8 cellular contexts compared by ENCODE assay signal in genomic region chr17:18260332-18261145, GRCh38. TPM values are rescaled to one million over a fixed set of nuclear protein-coding genes. Genes with fewer than 3 reads are reported as not detected.
DNase-seq lines count a peak whose midpoint lies in the region; ATAC-seq and TF ChIP-seq lines count a peak whose summit lies in the region.

MIEF2 (plus strand) TSS chr17:18260662; CDS start chr17:18262721, 2,059 bp downstream.

- H3K36me3 Mint-ChIP-seq in immature natural killer cell = peaks cover 0 to 4% (median 4%) of the 10 kb centered on the region in 3 donors

- H3K4me3 Mint-ChIP-seq in immature natural killer cell = peak within 1 kb of the TSS; percentile 78 to 82 (median 79)

- peaks cover 0 to 3% (median 0%) of the 10 kb centered on the region in 3 donors for H3K27me3 Mint-ChIP-seq in immature natural killer cell (ENCODE audit: low read depth in 3 of 3)

- peak; percentile 97 for DNase-seq in ACHN
- peak; percentile 92 for DNase-seq in NCI-H2227 (lab: John Stamatoyannopoulos, UW; ENCODE audit: unreplicated experiment)
- DNase-seq in cardiac fibroblast (ENCODE audit: low read depth in 2 of 2) = peak; percentile 95 to 96
- peak; percentile 90 to 91 (median 90) for DNase-seq in immature natural killer cell
- peak; percentile 77 for DNase-seq in smooth muscle cell of the brain vasculature (ENCODE audit: low read depth, low spot score)

- H3K4me1 Mint-ChIP-seq in immature natural killer cell = peaks cover 35 to 47% of the 10 kb centered on the region in 2 donors

- H3K4me3 ChIP-seq in WI38 (ENCODE audit: low read depth, low read length) (peak within 1 kb of the TSS; percentile 86), cardiac fibroblast (replicated peaks in 1 of 2; ENCODE audit: low read depth in 2 of 2, low read length in 2 of 2) (peak within 1 kb of the TSS; percentile 68 to 96)

- H3K9me3 Mint-ChIP-seq in immature natural killer cell = no peaks in the 10 kb centered on the region

- ATAC-seq in GM18868 (IDR thresholded peaks at IDR 0.05; ENCODE audit: unreplicated experiment) (peak; percentile 84), HG03108 (IDR thresholded peaks at IDR 0.05; ENCODE audit: unreplicated experiment) (peak; percentile 80)

- H3K27ac Mint-ChIP-seq in immature natural killer cell = peak within 1 kb of the TSS; percentile 51 to 89 (median 84)

- no peak for TF ChIP-seq CTCF in WI38 (IDR thresholded peaks at IDR 0.05; ENCODE audit: low read depth, low read length)
- TF ChIP-seq CTCF in cardiac fibroblast (IDR thresholded peaks at IDR 0.05; ENCODE audit: low read depth, low read length) = no peak

- in situ Hi-C loops in ACHN (cut with HindIII; ENCODE audit: low pct_ligation_motif_present, low pct_unique_long_range_greater_than_20kb, low sequenced_read_pairs) = no loop called here

RNA-seq across cellular contexts. Expression of gene MIEF2, which starts in this region (rescaled TPM):
- 10 to 100 TPM; 14.9 to 20.1 (median 17.4) TPM for polyA plus RNA-seq in immature natural killer cell

Comparison
In these comparisons a context has a peak if more than half of its experiments do, and no peak if none do; other contexts are left out.
1. Peak in every context shown above with its lines: DNase-seq, ATAC-seq and H3K4me3 ChIP-seq.